Comparison of ENCODE assay signal across 1 cellular context in the genomic region with DNA sequence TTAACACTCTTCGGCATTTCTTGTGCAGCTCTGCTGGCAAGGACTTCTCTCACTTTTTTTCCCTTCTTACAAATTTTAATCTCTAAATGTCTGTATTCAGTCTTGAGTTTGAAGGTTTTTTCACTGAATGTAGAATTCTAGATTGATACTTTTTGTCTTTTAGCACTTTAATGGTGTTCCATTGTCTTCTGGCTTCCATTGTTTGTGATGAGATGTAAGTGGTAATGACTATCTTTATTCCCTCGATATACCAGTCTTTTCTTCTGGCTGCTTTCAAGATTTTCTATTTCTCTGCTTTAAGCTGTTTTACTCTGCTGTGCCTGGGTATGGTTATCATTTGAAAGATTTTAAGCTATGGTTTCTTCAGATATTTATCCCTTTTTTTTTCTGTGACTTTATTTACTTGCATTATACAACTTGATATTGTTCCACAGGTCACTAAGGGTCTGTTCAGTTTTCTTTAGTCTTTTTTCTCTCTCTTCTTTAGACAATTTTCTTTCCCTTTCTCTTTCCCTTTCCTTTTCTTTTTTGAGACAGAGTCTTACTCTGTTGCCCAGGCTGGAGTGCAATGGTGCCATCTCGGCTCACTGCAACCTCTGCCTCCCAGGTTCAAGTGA.
TF ChIP-seq lines count a peak whose summit lies in the region.

No MANE protein-coding gene starts in this region.

TF ChIP-seq in GM23338, 12 proteins besides CTCF, POLR2A, EP300 and RAD21 (continued from another document):
- TF ChIP-seq JUNB (IDR thresholded peaks at IDR 0.05; ENCODE audit: unreplicated experiment) (no peak), CREB1 (CRISPR knock-in tag; IDR thresholded peaks at IDR 0.05; ENCODE audit: low read depth) (no peak), EZH2phosphoT487 (IDR thresholded peaks at IDR 0.05; ENCODE audit: unreplicated experiment) (no peak)
- TF ChIP-seq, protein P1, sequence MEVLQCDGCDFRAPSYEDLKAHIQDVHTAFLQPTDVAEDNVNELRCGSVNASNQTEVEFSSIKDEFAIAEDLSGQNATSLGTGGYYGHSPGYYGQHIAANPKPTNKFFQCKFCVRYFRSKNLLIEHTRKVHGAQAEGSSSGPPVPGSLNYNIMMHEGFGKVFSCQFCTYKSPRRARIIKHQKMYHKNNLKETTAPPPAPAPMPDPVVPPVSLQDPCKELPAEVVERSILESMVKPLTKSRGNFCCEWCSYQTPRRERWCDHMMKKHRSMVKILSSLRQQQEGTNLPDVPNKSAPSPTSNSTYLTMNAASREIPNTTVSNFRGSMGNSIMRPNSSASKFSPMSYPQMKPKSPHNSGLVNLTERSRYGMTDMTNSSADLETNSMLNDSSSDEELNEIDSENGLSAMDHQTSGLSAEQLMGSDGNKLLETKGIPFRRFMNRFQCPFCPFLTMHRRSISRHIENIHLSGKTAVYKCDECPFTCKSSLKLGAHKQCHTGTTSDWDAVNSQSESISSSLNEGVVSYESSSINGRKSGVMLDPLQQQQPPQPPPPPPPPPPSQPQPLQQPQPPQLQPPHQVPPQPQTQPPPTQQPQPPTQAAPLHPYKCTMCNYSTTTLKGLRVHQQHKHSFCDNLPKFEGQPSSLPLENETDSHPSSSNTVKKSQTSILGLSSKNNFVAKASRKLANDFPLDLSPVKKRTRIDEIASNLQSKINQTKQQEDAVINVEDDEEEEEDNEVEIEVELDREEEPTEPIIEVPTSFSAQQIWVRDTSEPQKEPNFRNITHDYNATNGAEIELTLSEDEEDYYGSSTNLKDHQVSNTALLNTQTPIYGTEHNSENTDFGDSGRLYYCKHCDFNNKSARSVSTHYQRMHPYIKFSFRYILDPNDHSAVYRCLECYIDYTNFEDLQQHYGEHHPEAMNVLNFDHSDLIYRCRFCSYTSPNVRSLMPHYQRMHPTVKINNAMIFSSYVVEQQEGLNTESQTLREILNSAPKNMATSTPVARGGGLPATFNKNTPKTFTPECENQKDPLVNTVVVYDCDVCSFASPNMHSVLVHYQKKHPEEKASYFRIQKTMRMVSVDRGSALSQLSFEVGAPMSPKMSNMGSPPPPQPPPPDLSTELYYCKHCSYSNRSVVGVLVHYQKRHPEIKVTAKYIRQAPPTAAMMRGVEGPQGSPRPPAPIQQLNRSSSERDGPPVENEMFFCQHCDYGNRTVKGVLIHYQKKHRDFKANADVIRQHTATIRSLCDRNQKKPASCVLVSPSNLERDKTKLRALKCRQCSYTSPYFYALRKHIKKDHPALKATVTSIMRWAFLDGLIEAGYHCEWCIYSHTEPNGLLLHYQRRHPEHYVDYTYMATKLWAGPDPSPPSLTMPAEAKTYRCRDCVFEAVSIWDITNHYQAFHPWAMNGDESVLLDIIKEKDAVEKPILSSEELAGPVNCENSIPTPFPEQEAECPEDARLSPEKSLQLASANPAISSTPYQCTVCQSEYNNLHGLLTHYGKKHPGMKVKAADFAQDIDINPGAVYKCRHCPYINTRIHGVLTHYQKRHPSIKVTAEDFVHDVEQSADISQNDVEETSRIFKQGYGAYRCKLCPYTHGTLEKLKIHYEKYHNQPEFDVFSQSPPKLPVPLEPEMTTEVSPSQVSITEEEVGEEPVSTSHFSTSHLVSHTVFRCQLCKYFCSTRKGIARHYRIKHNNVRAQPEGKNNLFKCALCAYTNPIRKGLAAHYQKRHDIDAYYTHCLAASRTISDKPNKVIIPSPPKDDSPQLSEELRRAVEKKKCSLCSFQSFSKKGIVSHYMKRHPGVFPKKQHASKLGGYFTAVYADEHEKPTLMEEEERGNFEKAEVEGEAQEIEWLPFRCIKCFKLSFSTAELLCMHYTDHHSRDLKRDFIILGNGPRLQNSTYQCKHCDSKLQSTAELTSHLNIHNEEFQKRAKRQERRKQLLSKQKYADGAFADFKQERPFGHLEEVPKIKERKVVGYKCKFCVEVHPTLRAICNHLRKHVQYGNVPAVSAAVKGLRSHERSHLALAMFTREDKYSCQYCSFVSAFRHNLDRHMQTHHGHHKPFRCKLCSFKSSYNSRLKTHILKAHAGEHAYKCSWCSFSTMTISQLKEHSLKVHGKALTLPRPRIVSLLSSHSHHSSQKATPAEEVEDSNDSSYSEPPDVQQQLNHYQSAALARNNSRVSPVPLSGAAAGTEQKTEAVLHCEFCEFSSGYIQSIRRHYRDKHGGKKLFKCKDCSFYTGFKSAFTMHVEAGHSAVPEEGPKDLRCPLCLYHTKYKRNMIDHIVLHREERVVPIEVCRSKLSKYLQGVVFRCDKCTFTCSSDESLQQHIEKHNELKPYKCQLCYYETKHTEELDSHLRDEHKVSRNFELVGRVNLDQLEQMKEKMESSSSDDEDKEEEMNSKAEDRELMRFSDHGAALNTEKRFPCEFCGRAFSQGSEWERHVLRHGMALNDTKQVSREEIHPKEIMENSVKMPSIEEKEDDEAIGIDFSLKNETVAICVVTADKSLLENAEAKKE (CRISPR knock-in tag; IDR thresholded peaks at IDR 0.05), result no peak
